1 cellular context compared by ENCODE assay signal in the genomic region with DNA sequence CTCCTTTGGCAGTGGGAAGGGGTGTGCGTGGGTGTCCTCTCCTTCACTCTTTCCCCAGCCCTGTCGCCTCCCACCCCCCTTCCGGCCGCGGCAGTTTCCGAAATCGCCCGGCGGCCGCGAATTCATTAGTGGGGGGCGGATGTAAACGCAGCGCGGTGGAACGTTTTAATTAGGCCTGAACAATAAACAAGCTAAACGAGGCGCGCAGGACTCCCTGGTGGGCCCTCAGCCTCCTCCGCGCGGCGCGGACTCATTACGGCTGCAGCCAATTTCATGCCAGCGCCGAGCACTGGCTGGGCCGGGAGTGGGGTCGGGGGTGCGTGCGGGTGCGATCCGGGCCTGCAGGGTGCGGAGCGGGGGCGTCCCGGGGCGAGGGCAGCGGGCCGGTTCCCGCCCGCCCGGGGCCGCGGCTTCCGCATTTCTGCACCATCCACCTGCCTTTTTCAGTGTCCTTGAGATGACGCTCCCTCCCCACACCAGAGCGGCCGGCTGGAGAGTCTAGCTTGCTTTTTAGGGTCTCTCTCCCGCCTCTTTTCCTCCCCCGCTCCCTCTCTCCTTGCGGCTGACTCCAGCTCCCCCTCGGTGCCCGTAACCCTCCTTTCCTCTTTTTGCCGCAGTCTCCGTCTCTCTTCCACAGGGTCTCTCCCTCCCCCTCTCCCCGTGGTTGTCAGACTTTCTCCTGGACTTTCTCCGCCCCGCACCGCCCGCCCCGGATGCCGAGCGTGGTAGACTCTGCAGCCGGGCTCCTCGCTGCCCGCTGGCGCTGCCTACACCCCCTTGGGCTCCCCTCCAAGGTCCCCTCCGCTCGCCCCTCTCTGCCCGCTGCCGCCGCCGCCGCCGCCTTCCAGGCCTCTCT.
A peak's percentile ranks its signal among the peaks of the same experiment; 100 is the strongest.
TF ChIP-seq lines count a peak whose summit lies in the region.

A gene (minus strand): TSS at position 644 of the 856 bp plus-strand sequence.

TF ChIP-seq in HEK293, 187 proteins besides CTCF, POLR2A, EP300 and RAD21 (continued from another document and continues in another):
- no peak for TF ChIP-seq ZNF155 (tag by site-specific recombination; IDR thresholded peaks at IDR 0.05)
- TF ChIP-seq TCF7L2 (IDR thresholded peaks at IDR 0.05; ENCODE audit: borderline replicate concordance, low read depth, low read length), result no peak
- TF ChIP-seq ZNF843 (tag by site-specific recombination; IDR thresholded peaks at IDR 0.05), result no peak
- TF ChIP-seq ZNF324 (tag by site-specific recombination; IDR thresholded peaks at IDR 0.05), result no peak
- no peak for TF ChIP-seq ZNF184 (tag by site-specific recombination; IDR thresholded peaks at IDR 0.05)
- TF ChIP-seq ZIC2 (tag by site-specific recombination; IDR thresholded peaks at IDR 0.05), result peak; percentile 30
- TF ChIP-seq, protein P1, sequence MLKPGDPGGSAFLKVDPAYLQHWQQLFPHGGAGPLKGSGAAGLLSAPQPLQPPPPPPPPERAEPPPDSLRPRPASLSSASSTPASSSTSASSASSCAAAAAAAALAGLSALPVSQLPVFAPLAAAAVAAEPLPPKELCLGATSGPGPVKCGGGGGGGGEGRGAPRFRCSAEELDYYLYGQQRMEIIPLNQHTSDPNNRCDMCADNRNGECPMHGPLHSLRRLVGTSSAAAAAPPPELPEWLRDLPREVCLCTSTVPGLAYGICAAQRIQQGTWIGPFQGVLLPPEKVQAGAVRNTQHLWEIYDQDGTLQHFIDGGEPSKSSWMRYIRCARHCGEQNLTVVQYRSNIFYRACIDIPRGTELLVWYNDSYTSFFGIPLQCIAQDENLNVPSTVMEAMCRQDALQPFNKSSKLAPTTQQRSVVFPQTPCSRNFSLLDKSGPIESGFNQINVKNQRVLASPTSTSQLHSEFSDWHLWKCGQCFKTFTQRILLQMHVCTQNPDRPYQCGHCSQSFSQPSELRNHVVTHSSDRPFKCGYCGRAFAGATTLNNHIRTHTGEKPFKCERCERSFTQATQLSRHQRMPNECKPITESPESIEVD (tag by site-specific recombination; IDR thresholded peaks at IDR 0.05), result no peak
- TF ChIP-seq, protein P2, sequence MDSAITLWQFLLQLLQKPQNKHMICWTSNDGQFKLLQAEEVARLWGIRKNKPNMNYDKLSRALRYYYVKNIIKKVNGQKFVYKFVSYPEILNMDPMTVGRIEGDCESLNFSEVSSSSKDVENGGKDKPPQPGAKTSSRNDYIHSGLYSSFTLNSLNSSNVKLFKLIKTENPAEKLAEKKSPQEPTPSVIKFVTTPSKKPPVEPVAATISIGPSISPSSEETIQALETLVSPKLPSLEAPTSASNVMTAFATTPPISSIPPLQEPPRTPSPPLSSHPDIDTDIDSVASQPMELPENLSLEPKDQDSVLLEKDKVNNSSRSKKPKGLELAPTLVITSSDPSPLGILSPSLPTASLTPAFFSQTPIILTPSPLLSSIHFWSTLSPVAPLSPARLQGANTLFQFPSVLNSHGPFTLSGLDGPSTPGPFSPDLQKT (IDR thresholded peaks at IDR 0.05; ENCODE audit: borderline replicate concordance, low read depth, low read length), result no peak
- no peak for TF ChIP-seq ZNF791 (tag by site-specific recombination; IDR thresholded peaks at IDR 0.05)
- TF ChIP-seq, protein P3, sequence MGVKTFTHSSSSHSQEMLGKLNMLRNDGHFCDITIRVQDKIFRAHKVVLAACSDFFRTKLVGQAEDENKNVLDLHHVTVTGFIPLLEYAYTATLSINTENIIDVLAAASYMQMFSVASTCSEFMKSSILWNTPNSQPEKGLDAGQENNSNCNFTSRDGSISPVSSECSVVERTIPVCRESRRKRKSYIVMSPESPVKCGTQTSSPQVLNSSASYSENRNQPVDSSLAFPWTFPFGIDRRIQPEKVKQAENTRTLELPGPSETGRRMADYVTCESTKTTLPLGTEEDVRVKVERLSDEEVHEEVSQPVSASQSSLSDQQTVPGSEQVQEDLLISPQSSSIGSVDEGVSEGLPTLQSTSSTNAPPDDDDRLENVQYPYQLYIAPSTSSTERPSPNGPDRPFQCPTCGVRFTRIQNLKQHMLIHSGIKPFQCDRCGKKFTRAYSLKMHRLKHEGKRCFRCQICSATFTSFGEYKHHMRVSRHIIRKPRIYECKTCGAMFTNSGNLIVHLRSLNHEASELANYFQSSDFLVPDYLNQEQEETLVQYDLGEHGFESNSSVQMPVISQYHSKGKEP (tag by site-specific recombination; IDR thresholded peaks at IDR 0.05), result no peak
- peak; percentile 80 for TF ChIP-seq GLIS1 (tag by site-specific recombination; IDR thresholded peaks at IDR 0.05)
- TF ChIP-seq ZNF549 (tag by site-specific recombination; IDR thresholded peaks at IDR 0.05), result no peak
- TF ChIP-seq, protein P4, sequence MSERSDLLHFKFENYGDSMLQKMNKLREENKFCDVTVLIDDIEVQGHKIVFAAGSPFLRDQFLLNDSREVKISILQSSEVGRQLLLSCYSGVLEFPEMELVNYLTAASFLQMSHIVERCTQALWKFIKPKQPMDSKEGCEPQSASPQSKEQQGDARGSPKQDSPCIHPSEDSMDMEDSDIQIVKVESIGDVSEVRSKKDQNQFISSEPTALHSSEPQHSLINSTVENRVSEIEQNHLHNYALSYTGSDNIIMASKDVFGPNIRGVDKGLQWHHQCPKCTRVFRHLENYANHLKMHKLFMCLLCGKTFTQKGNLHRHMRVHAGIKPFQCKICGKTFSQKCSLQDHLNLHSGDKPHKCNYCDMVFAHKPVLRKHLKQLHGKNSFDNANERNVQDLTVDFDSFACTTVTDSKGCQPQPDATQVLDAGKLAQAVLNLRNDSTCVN (tag by site-specific recombination; optimal IDR thresholded peaks at IDR 0.05), result peak; percentile 22
- no peak for TF ChIP-seq ZNF707 (tag by site-specific recombination; IDR thresholded peaks at IDR 0.05)
- TF ChIP-seq ZNF48 (tag by site-specific recombination; IDR thresholded peaks at IDR 0.05), result no peak
- no peak for TF ChIP-seq ZBTB17 (tag by site-specific recombination; IDR thresholded peaks at IDR 0.05)
- TF ChIP-seq ZXDB (tag by site-specific recombination; IDR thresholded peaks at IDR 0.05), result no peak
- TF ChIP-seq ZNF266 (tag by site-specific recombination; IDR thresholded peaks at IDR 0.05; ENCODE audit: low read depth), result no peak
- TF ChIP-seq SETDB1 (IDR thresholded peaks at IDR 0.05; ENCODE audit: insufficient read length, low read length), result no peak
- TF ChIP-seq, protein P5, sequence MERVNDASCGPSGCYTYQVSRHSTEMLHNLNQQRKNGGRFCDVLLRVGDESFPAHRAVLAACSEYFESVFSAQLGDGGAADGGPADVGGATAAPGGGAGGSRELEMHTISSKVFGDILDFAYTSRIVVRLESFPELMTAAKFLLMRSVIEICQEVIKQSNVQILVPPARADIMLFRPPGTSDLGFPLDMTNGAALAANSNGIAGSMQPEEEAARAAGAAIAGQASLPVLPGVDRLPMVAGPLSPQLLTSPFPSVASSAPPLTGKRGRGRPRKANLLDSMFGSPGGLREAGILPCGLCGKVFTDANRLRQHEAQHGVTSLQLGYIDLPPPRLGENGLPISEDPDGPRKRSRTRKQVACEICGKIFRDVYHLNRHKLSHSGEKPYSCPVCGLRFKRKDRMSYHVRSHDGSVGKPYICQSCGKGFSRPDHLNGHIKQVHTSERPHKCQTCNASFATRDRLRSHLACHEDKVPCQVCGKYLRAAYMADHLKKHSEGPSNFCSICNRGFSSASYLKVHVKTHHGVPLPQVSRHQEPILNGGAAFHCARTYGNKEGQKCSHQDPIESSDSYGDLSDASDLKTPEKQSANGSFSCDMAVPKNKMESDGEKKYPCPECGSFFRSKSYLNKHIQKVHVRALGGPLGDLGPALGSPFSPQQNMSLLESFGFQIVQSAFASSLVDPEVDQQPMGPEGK (tag by site-specific recombination; IDR thresholded peaks at IDR 0.05), result 0 out of 2 replicates have a peak, but pooled peaks have one; percentile 34
- TF ChIP-seq WT1 (tag by site-specific recombination; IDR thresholded peaks at IDR 0.05), result peak; percentile 37; the same call in 1 of the 2 replicates
- no peak for TF ChIP-seq ZEB2 (tag by site-specific recombination; IDR thresholded peaks at IDR 0.05)
- TF ChIP-seq ZNF473 (tag by site-specific recombination; IDR thresholded peaks at IDR 0.05), result no peak
- peak; percentile 73; the same call in 1 of the 2 replicates for TF ChIP-seq SP7 (tag by site-specific recombination; IDR thresholded peaks at IDR 0.05)
- no peak for TF ChIP-seq ZNF529 (tag by site-specific recombination; IDR thresholded peaks at IDR 0.05; ENCODE audit: insufficient replicate concordance)
- TF ChIP-seq, protein P6, sequence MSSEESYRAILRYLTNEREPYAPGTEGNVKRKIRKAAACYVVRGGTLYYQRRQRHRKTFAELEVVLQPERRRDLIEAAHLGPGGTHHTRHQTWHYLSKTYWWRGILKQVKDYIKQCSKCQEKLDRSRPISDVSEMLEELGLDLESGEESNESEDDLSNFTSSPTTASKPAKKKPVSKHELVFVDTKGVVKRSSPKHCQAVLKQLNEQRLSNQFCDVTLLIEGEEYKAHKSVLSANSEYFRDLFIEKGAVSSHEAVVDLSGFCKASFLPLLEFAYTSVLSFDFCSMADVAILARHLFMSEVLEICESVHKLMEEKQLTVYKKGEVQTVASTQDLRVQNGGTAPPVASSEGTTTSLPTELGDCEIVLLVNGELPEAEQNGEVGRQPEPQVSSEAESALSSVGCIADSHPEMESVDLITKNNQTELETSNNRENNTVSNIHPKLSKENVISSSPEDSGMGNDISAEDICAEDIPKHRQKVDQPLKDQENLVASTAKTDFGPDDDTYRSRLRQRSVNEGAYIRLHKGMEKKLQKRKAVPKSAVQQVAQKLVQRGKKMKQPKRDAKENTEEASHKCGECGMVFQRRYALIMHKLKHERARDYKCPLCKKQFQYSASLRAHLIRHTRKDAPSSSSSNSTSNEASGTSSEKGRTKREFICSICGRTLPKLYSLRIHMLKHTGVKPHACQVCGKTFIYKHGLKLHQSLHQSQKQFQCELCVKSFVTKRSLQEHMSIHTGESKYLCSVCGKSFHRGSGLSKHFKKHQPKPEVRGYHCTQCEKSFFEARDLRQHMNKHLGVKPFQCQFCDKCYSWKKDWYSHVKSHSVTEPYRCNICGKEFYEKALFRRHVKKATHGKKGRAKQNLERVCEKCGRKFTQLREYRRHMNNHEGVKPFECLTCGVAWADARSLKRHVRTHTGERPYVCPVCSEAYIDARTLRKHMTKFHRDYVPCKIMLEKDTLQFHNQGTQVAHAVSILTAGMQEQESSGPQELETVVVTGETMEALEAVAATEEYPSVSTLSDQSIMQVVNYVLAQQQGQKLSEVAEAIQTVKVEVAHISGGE (tag by site-specific recombination; conservative IDR thresholded peaks at IDR 0.05; ENCODE audit: low read depth), result 0 out of 2 replicates have a peak, but pooled peaks have one; percentile 5
- TF ChIP-seq ZFHX2 (tag by site-specific recombination; conservative IDR thresholded peaks at IDR 0.05), result peak; percentile 75
- no peak for TF ChIP-seq ZNF404 (tag by site-specific recombination; IDR thresholded peaks at IDR 0.05)
- TF ChIP-seq REPIN1 (tag by site-specific recombination; IDR thresholded peaks at IDR 0.05; ENCODE audit: low read depth), result no peak
- no peak for TF ChIP-seq ZNF561 (tag by site-specific recombination; IDR thresholded peaks at IDR 0.05; ENCODE audit: borderline replicate concordance)
- TF ChIP-seq PRDM1 (tag by site-specific recombination; IDR thresholded peaks at IDR 0.05), result peak; percentile 60
- TF ChIP-seq EGR2 (tag by site-specific recombination; IDR thresholded peaks at IDR 0.05; ENCODE audit: low read depth), result peak; percentile 62; the same call in 1 of the 2 replicates
- TF ChIP-seq, protein P7, sequence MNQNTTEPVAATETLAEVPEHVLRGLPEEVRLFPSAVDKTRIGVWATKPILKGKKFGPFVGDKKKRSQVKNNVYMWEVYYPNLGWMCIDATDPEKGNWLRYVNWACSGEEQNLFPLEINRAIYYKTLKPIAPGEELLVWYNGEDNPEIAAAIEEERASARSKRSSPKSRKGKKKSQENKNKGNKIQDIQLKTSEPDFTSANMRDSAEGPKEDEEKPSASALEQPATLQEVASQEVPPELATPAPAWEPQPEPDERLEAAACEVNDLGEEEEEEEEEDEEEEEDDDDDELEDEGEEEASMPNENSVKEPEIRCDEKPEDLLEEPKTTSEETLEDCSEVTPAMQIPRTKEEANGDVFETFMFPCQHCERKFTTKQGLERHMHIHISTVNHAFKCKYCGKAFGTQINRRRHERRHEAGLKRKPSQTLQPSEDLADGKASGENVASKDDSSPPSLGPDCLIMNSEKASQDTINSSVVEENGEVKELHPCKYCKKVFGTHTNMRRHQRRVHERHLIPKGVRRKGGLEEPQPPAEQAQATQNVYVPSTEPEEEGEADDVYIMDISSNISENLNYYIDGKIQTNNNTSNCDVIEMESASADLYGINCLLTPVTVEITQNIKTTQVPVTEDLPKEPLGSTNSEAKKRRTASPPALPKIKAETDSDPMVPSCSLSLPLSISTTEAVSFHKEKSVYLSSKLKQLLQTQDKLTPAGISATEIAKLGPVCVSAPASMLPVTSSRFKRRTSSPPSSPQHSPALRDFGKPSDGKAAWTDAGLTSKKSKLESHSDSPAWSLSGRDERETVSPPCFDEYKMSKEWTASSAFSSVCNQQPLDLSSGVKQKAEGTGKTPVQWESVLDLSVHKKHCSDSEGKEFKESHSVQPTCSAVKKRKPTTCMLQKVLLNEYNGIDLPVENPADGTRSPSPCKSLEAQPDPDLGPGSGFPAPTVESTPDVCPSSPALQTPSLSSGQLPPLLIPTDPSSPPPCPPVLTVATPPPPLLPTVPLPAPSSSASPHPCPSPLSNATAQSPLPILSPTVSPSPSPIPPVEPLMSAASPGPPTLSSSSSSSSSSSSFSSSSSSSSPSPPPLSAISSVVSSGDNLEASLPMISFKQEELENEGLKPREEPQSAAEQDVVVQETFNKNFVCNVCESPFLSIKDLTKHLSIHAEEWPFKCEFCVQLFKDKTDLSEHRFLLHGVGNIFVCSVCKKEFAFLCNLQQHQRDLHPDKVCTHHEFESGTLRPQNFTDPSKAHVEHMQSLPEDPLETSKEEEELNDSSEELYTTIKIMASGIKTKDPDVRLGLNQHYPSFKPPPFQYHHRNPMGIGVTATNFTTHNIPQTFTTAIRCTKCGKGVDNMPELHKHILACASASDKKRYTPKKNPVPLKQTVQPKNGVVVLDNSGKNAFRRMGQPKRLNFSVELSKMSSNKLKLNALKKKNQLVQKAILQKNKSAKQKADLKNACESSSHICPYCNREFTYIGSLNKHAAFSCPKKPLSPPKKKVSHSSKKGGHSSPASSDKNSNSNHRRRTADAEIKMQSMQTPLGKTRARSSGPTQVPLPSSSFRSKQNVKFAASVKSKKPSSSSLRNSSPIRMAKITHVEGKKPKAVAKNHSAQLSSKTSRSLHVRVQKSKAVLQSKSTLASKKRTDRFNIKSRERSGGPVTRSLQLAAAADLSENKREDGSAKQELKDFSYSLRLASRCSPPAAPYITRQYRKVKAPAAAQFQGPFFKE (tag by site-specific recombination; IDR thresholded peaks at IDR 0.05; ENCODE audit: borderline replicate concordance), result no peak
- no peak for TF ChIP-seq ZBTB7A (tag by site-specific recombination; IDR thresholded peaks at IDR 0.05; ENCODE audit: low read depth)
- no peak for TF ChIP-seq ZNF10 (tag by site-specific recombination; IDR thresholded peaks at IDR 0.05)
- TF ChIP-seq ZBTB8A (tag by site-specific recombination; IDR thresholded peaks at IDR 0.05), result 0 out of 2 replicates have a peak, but pooled peaks have one; percentile 12
- TF ChIP-seq ZFP69B (tag by site-specific recombination; IDR thresholded peaks at IDR 0.05), result 0 out of 2 replicates have a peak, but pooled peaks have one; percentile 55
- no peak for TF ChIP-seq ZNF132 (tag by site-specific recombination; IDR thresholded peaks at IDR 0.05; ENCODE audit: borderline replicate concordance)
